ENCODE assay signal across 17 cellular contexts in the genomic region with DNA sequence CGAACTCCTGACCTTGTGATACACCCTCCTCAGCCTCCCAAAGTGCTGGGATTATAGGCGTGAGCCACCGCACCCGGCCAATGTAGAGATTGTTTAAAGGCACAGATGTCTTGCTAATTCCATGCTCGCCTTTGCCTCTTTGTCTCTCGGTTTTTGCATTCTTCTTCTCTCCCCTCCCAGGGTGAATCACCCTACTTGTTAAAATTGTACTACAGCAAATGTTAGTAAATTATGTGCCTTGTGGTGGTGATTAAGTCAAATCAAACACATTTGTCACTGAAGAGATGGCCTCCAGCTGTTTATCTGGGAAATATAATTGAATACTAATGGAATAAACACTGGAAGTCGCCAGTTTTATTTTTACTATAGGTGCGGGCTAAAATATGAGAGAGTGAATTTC.
"Had no signal": no experiment of that assay in that cellular context is flagged by ENCODE, and none has a peak within 500 bp of the region (broad histone marks: within the 10 kb centered on the region; RNA-seq: fewer than 3 reads in every experiment).

No MANE protein-coding gene starts in this region.

- H3K27ac ChIP-seq: lower lobe of right lung, ovary, psoas muscle, skin epidermis, suprapubic skin, vagina had no signal

- H3K36me3 ChIP-seq: lower lobe of right lung, ovary, suprapubic skin, vagina had no signal

- H3K9me3 ChIP-seq: lower lobe of right lung, ovary, psoas muscle, suprapubic skin, vagina had no signal

- DNase-seq: activated CD4-positive, alpha-beta memory T cell treated with anti-CD3 and anti-CD28 coated beads, Interleukin-2, amount 10 ng/mL, durations not matched to agents 7 days and 5 days; activated CD4-positive, alpha-beta T cell treated with anti-CD3 and anti-CD28 coated beads for 48 hours; activated CD4-positive, CD25-positive, alpha-beta regulatory T cell; activated CD8-positive, alpha-beta memory T cell treated with anti-CD3 and anti-CD28 coated beads, Interleukin-2, amount 10 ng/mL, durations not matched to agents 7 days and 5 days; foreskin fibroblast; left colon; lower lobe of right lung; natural killer cell; ovary; psoas muscle; right cardiac atrium; stimulated activated CD4-positive, alpha-beta T cell treated with anti-CD3 and anti-CD28 coated beads, Interleukin-15, amount 100 ng/mL, for 24 hours; stimulated activated CD4-positive, alpha-beta T cell treated with anti-CD3 and anti-CD28 coated beads, Interleukin-2, amount 100 ng/mL, for 48 hours; trophoblast cell had no signal

- H3K4me1 ChIP-seq: lower lobe of right lung, psoas muscle, suprapubic skin, vagina had no signal

- ATAC-seq: activated CD8-positive, alpha-beta memory T cell treated with anti-CD3 and anti-CD28 coated beads, Interleukin-2, amount 10 ng/mL, durations not matched to agents 7 days and 5 days; left colon; lower lobe of right lung; natural killer cell; psoas muscle; right cardiac atrium had no signal

- H3K4me3 ChIP-seq: lower lobe of right lung, ovary, psoas muscle, skin epidermis, suprapubic skin, vagina had no signal

- H3K27me3 ChIP-seq: ovary, suprapubic skin, vagina had no signal
